22 cellular contexts compared by ENCODE assay signal in genomic region chr18:48292229-48292628, GRCh38.
"Had no signal": no experiment of that assay in that cellular context is flagged by ENCODE, and none has a peak within 500 bp of the region (broad histone marks: within the 10 kb centered on the region; RNA-seq: fewer than 3 reads in every experiment).

No MANE protein-coding gene starts in this region.

- H3K4me3 ChIP-seq: cardiac muscle cell, esophagus muscularis mucosa, gastroesophageal sphincter, heart right ventricle, sigmoid colon, spleen had no signal

- H3K36me3 ChIP-seq: cardiac muscle cell, esophagus muscularis mucosa, gastroesophageal sphincter, heart right ventricle, neutrophil, sigmoid colon, spleen had no signal

- DNase-seq: activated CD4-positive, alpha-beta T cell treated with anti-CD3 and anti-CD28 coated beads, Interleukin-2, amount 50 U/mL, for 1 hour; activated CD4-positive, CD25-positive, alpha-beta regulatory T cell treated with anti-CD3 and anti-CD28 coated beads, Interleukin-2, amount 50 U/mL, for 72 hours; activated naive CD4-positive, alpha-beta T cell; activated naive CD8-positive, alpha-beta T cell treated with anti-CD3 and anti-CD28 coated beads for 36 hours; activated T-cell treated with anti-CD3 and anti-CD28 coated beads for 4 hours; amygdala; effector memory CD4-positive, alpha-beta T cell; heart right ventricle; immature natural killer cell; left ventricle myocardium superior; naive B cell; sigmoid colon; spleen; stimulated activated CD4-positive, alpha-beta T cell treated with anti-CD3 and anti-CD28 coated beads, Interleukin-4, amount 100 ng/mL, for 4 hours had no signal

- H3K4me1 ChIP-seq: parathyroid adenoma, sigmoid colon had no signal

- H3K9me3 Mint-ChIP-seq: activated naive CD8-positive, alpha-beta T cell treated with anti-CD3 and anti-CD28 coated beads for 36 hours; dendritic cell treated with granulocyte-macrophage colony-stimulating factor and Interleukin-4, amounts not matched to agents 40 ng/mL and 50 ng/mL, for 4 days; immature natural killer cell; stimulated activated memory B cell treated with anti-CD40 and anti-IgM and Interleukin-4, amounts not matched to agents 10 μg/mL and 1 μg/mL and 100 μg/mL, for 72 hours; T-helper 2 cell treated with Interferon-gamma antibody and Interleukin-4, amounts not matched to agents 5 μg/mL and 100 μg/mL, for 36 hours had no signal

- H3K27me3 ChIP-seq: cardiac muscle cell, esophagus muscularis mucosa, gastroesophageal sphincter, heart right ventricle, neutrophil, sigmoid colon, spleen had no signal

- H3K4me3 Mint-ChIP-seq: activated naive CD8-positive, alpha-beta T cell treated with anti-CD3 and anti-CD28 coated beads for 36 hours; dendritic cell treated with granulocyte-macrophage colony-stimulating factor and Interleukin-4, amounts not matched to agents 40 ng/mL and 50 ng/mL, for 4 days; immature natural killer cell; naive B cell; stimulated activated memory B cell treated with anti-CD40 and anti-IgM and Interleukin-4, amounts not matched to agents 10 μg/mL and 1 μg/mL and 100 μg/mL, for 72 hours; T-helper 2 cell treated with Interferon-gamma antibody and Interleukin-4, amounts not matched to agents 5 μg/mL and 100 μg/mL, for 36 hours had no signal

- H3K9me3 ChIP-seq: esophagus muscularis mucosa, gastroesophageal sphincter, heart right ventricle, neutrophil, sigmoid colon, spleen had no signal

- H3K27me3 Mint-ChIP-seq: naive B cell; stimulated activated memory B cell treated with anti-CD40 and anti-IgM and Interleukin-4, amounts not matched to agents 10 μg/mL and 1 μg/mL and 100 μg/mL, for 72 hours had no signal

- ATAC-seq: gastroesophageal sphincter; heart right ventricle; stimulated activated memory B cell treated with anti-CD40 and anti-IgM and Interleukin-4, amounts not matched to agents 10 μg/mL and 1 μg/mL and 100 μg/mL, for 72 hours had no signal

- H3K27ac ChIP-seq: cardiac muscle cell, esophagus muscularis mucosa, gastroesophageal sphincter, heart right ventricle, neutrophil, parathyroid adenoma, sigmoid colon, spleen had no signal

- H3K4me1 Mint-ChIP-seq: activated naive CD8-positive, alpha-beta T cell treated with anti-CD3 and anti-CD28 coated beads for 36 hours; immature natural killer cell; naive B cell; stimulated activated memory B cell treated with anti-CD40 and anti-IgM and Interleukin-4, amounts not matched to agents 10 μg/mL and 1 μg/mL and 100 μg/mL, for 72 hours had no signal

- H3K36me3 Mint-ChIP-seq: activated naive CD8-positive, alpha-beta T cell treated with anti-CD3 and anti-CD28 coated beads for 36 hours; immature natural killer cell; naive B cell; stimulated activated memory B cell treated with anti-CD40 and anti-IgM and Interleukin-4, amounts not matched to agents 10 μg/mL and 1 μg/mL and 100 μg/mL, for 72 hours had no signal

- H3K27ac Mint-ChIP-seq: activated naive CD8-positive, alpha-beta T cell treated with anti-CD3 and anti-CD28 coated beads for 36 hours; dendritic cell treated with granulocyte-macrophage colony-stimulating factor and Interleukin-4, amounts not matched to agents 40 ng/mL and 50 ng/mL, for 4 days; immature natural killer cell; naive B cell; stimulated activated memory B cell treated with anti-CD40 and anti-IgM and Interleukin-4, amounts not matched to agents 10 μg/mL and 1 μg/mL and 100 μg/mL, for 72 hours; T-helper 2 cell treated with Interferon-gamma antibody and Interleukin-4, amounts not matched to agents 5 μg/mL and 100 μg/mL, for 36 hours had no signal
